ENCODE assay signal across 24 cellular contexts in the genomic region with DNA sequence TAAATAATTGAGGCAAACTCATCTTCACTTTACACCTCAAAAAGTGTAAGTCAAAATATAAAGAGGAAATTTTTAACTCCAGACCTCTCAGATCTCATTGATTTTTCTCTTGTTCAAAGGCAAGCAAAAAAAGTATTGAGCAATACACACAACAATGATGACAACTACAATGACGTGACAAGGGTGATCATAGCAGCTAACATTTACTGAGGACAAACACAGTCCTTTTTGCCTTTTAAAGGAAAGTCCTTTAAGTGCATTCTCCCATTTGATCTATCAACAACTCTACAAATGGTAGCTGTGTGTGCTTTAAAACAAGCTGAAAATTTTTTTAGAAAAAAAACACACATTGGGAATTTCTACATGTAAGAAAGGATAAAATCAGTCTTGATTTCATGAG.
"Had no signal": no experiment of that assay in that cellular context is flagged by ENCODE, and none has a peak within 500 bp of the region (broad histone marks: within the 10 kb centered on the region; RNA-seq: fewer than 3 reads in every experiment).

No MANE protein-coding gene starts in this region.

- H3K27ac ChIP-seq: hepatocyte, lower lobe of right lung, pancreas, prostate gland, sigmoid colon, spleen, suprapubic skin, upper lobe of right lung had no signal

- H3K9me3 ChIP-seq: lower lobe of right lung, pancreas, prostate gland, sigmoid colon, spleen, suprapubic skin, thoracic aorta, tibial artery, upper lobe of right lung had no signal

- H3K4me1 ChIP-seq: lower lobe of right lung, pancreas, prostate gland, spleen, suprapubic skin, upper lobe of right lung had no signal

- H3K4me3 ChIP-seq: hepatocyte, lower lobe of right lung, pancreas, prostate gland, sigmoid colon, spleen, suprapubic skin, thoracic aorta, tibial artery, upper lobe of right lung had no signal

- H3K4me2 ChIP-seq: hepatocyte had no signal

- H3K27me3 ChIP-seq: hepatocyte, pancreas, sigmoid colon, spleen, suprapubic skin, tibial artery, upper lobe of right lung had no signal

- DNase-seq: islet precursor cell; left ventricle myocardium superior; lower lobe of right lung; mammary epithelial cell; mesenchymal stem cell; naive thymus-derived CD8-positive, alpha-beta T cell; nucleus accumbens; pancreas; posterior cingulate gyrus; retina; right cardiac atrium; sigmoid colon; small intestine; spleen; stimulated activated CD4-positive, alpha-beta T cell treated with anti-CD3 and anti-CD28 coated beads, Interleukin-4, amount 100 ng/mL, for 24 hours; stimulated activated naive CD4-positive, alpha-beta T cell; tibial artery; trophoblast cell; upper lobe of right lung had no signal

- H2AFZ ChIP-seq: hepatocyte had no signal

- H3K36me3 ChIP-seq: lower lobe of right lung, pancreas, prostate gland, sigmoid colon, spleen, suprapubic skin, thoracic aorta, tibial artery, upper lobe of right lung had no signal

- ATAC-seq: left ventricle myocardium superior; lower lobe of right lung; naive thymus-derived CD8-positive, alpha-beta T cell; pancreas; right cardiac atrium; stimulated activated effector memory CD8-positive, alpha-beta T cell treated with anti-CD3 and anti-CD28 coated beads, Interleukin-12 subunit alpha, Interleukin-12 subunit beta, amount 100 ng/mL, for 72 hours; upper lobe of right lung had no signal
